Comparison of ENCODE assay signal across 1 cellular context in genomic region chr10:95560288-95561199, GRCh38.
TF ChIP-seq lines count a peak whose summit lies in the region.

No MANE protein-coding gene starts in this region.

TF ChIP-seq in K562, 482 proteins besides CTCF, POLR2A, EP300 and RAD21 (continued from another document):
- TF ChIP-seq ZFP91 (CRISPR knock-in tag; IDR thresholded peaks at IDR 0.05) = peak; percentile 93
- peak; percentile 69 for TF ChIP-seq RBBP5 (IDR thresholded peaks at IDR 0.05; ENCODE audit: borderline replicate concordance, insufficient read depth, low read length, poor library complexity, severe bottlenecking)
- TF ChIP-seq CCNT2 (IDR thresholded peaks at IDR 0.05; ENCODE audit: borderline replicate concordance, extremely low read depth, insufficient read length, low read depth, low read length) = peak; percentile 19
- no peak for TF ChIP-seq ZNF407 (IDR thresholded peaks at IDR 0.05; ENCODE audit: low read depth)
- no peak for TF ChIP-seq ZBTB34 (CRISPR knock-in tag; IDR thresholded peaks at IDR 0.05)
- TF ChIP-seq ZNF766 (CRISPR knock-in tag; conservative IDR thresholded peaks at IDR 0.05) = no peak
- TF ChIP-seq MECOM (CRISPR knock-in tag; IDR thresholded peaks at IDR 0.05) = no peak
- no peak for TF ChIP-seq NELFE (IDR thresholded peaks at IDR 0.05; ENCODE audit: insufficient read depth, insufficient read length)
- no peak for TF ChIP-seq GMEB1 (CRISPR knock-in tag; IDR thresholded peaks at IDR 0.05)
- no peak for TF ChIP-seq GATAD2B (IDR thresholded peaks at IDR 0.05; ENCODE audit: borderline replicate concordance)
- no peak for TF ChIP-seq ELK3 (CRISPR knock-in tag; IDR thresholded peaks at IDR 0.05)
- no peak for TF ChIP-seq TFE3 (CRISPR knock-in tag; IDR thresholded peaks at IDR 0.05)
- TF ChIP-seq ZNF224 (CRISPR knock-in tag; IDR thresholded peaks at IDR 0.05) = no peak
- no peak for TF ChIP-seq HCFC1 (IDR thresholded peaks at IDR 0.05; ENCODE audit: low read depth, low read length)
- TF ChIP-seq KDM1A (IDR thresholded peaks at IDR 0.05) = peak in 1 of 2 experiments; percentile 25; a peak in 1 of 4 replicates
- TF ChIP-seq ZEB2 (IDR thresholded peaks at IDR 0.05) = peak; percentile 62; the same call in 1 of the 2 replicates
- no peak for TF ChIP-seq E2F3 (CRISPR knock-in tag; IDR thresholded peaks at IDR 0.05)
- peak; percentile 86; the same call in 1 of the 2 replicates for TF ChIP-seq CTBP1 (IDR thresholded peaks at IDR 0.05; ENCODE audit: borderline replicate concordance)
TF ChIP-seq in K562: peak in this region for 6.
